ENCODE assay signal across 10 cellular contexts in the genomic region with DNA sequence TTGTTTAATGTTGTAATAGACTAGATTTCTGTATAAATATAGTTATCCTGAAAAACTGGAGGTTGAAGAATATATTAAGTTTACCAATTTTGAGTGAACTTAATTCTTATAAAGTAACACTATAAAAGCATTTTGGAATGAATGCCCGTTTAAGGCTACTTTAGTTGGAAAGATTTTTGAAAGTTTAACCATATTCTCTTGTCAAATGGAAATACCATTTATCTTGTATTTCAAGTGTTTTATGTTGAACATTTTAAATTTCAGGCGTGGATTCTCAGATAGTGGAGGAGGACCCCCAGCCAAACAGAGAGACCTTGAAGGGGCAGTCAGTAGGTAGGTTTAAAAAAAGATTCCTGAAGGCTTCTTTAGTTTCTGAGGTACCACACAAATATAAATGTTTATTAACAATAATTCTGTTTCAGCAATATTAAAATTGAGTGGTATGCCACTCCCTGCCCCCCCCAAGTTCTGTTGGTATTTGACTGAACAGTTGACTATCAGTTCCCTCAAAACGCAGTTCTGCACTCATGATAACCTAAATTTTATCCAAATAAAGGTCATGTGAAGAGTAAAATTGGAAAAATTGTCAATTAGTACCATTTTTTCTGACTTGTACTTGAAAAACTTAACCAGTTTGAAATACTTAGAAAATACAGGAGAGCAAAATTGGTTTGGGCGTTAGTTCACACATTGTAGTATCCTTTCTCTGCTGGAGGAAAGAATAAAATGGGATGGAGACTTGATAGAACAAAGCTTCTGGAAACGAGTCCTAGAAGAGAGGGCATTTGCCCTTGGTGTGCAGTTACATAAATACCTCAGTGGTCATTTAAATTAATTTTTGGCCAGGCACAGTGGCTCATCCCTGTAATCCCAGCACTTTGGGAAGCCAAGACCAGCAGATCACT. TPM values are rescaled to one million over a fixed set of nuclear protein-coding genes. Genes with fewer than 3 reads are reported as not detected.
DNase-seq lines count a peak whose midpoint lies in the region; ATAC-seq and TF ChIP-seq lines count a peak whose summit lies in the region.
"Had no signal": no experiment of that assay in that cellular context is flagged by ENCODE, and none has a peak within 500 bp of the region (broad histone marks: within the 10 kb centered on the region; RNA-seq: fewer than 3 reads in every experiment).

No MANE protein-coding gene starts in this region.

- peaks cover 37 to 47% (median 42%) of the 10 kb centered on the region in 3 donors for H3K4me1 Mint-ChIP-seq in T-cell

- no peaks in the 10 kb centered on the region for H3K27me3 ChIP-seq in GM23248 (replicated peaks; ENCODE audit: insufficient read depth)

- H3K9me2 ChIP-seq in GM23248 (ENCODE audit: insufficient read depth) = no peaks in the 10 kb centered on the region

- peaks cover 12% of the 10 kb centered on the region; the same call in 1 of the 2 replicates for H4K20me1 ChIP-seq in GM23248 (ENCODE audit: insufficient read depth)

- peak overlapping the region; percentile 99 to 100 for H3K27ac Mint-ChIP-seq in T-cell

- H3K36me3 ChIP-seq in GM23248 (ENCODE audit: low read depth) = peaks cover 57% of the 10 kb centered on the region

- 62 to 64% methylated on average over 5 of the region's 5 CpGs for whole genome bisulfite sequencing in GM23248 (ENCODE audit: low coverage in 1 of 2, low lambda C conversion rate in 2 of 2, missing lambda C conversion rate in 2 of 2), 2 experiments

- peak overlapping the region; percentile 98 for H3K4me3 ChIP-seq in GM23248
- H3K4me3 ChIP-seq in fibroblast of pulmonary artery (replicated peaks; ENCODE audit: low read depth, low read length) = peak overlapping the region; percentile 98
- H3K4me3 ChIP-seq in retinal pigment epithelial cell (ENCODE audit: low read length) = peak overlapping the region; percentile 68

- TF ChIP-seq CTCF in fibroblast of pulmonary artery (IDR thresholded peaks at IDR 0.05; ENCODE audit: low read length, missing control alignments) (no peak), retinal pigment epithelial cell (conservative IDR thresholded peaks at IDR 0.05; ENCODE audit: low read depth, low read length) (no peak)

- H3K9me3 Mint-ChIP-seq in T-cell = no peaks in the 10 kb centered on the region

- H3K4me3 Mint-ChIP-seq in T-cell = peak overlapping the region; percentile 95 to 100 (median 99)

- peak overlapping the region; percentile 79 for H3K27ac ChIP-seq in GM23248

- H3K4me2 ChIP-seq in GM23248 (ENCODE audit: unreplicated experiment) = peak overlapping the region; percentile 97

- POLR2A ChIA-PET in T-cell (lab: Charles Lee) = no interaction called here

- ATAC-seq in T-cell (replicated peaks in 1 of 4) = no peak
- no peak for ATAC-seq in HG02763 (IDR thresholded peaks at IDR 0.05; ENCODE audit: unreplicated experiment)
- ATAC-seq in HG03159 (IDR thresholded peaks at IDR 0.05; ENCODE audit: unreplicated experiment) = no peak

- no peak for DNase-seq in GM23248
- no peak for DNase-seq in T-cell
- no peak for DNase-seq in fibroblast of pulmonary artery (ENCODE audit: low read depth)
- no peak for DNase-seq in retinal pigment epithelial cell (ENCODE audit: low read depth)
- no peak for DNase-seq in NCI-H2081 (lab: John Stamatoyannopoulos, UW)
- DNase-seq in DMS53 treated with DMSO at 0.1 percent for 48 hours (lab: John Stamatoyannopoulos, UW; ENCODE audit: unreplicated experiment) = no peak
- DNase-seq: central memory CD4-positive, alpha-beta T cell; NCI-H2107 had no signal

- H3K79me2 ChIP-seq in GM23248 (ENCODE audit: insufficient read depth) = peaks cover 65% of the 10 kb centered on the region

- H3F3A ChIP-seq in GM23248 (ENCODE audit: insufficient read depth) = peaks cover 58% of the 10 kb centered on the region

- peaks cover 29% of the 10 kb centered on the region for H3K36me3 Mint-ChIP-seq in T-cell

- CTCF ChIA-PET in T-cell (lab: Charles Lee) = no interaction called here

- peak overlapping the region; percentile 98 for H3K9ac ChIP-seq in GM23248

- no peaks in the 10 kb centered on the region for H3K9me3 ChIP-seq in GM23248 (ENCODE audit: low read depth)

- peaks cover 11% of the 10 kb centered on the region for H3K4me1 ChIP-seq in GM23248 (ENCODE audit: insufficient read depth)

- no peak overlapping the region for H2AFZ ChIP-seq in GM23248

- no peaks in the 10 kb centered on the region for H3K27me3 Mint-ChIP-seq in T-cell

- in situ Hi-C loops in GM23248 (cut with MboI) = no loop called here

RNA-seq across cellular contexts. Expression of a gene that starts 1.5 kb away (rescaled TPM):
- total RNA-seq in GM23248 (2014; rRNA removed; shearing (Covaris generic)) = 15.3 and 21.8 TPM in 2 replicates
- 32.3 and 39.7 TPM in 2 replicates for polyA plus RNA-seq in GM23248 (2016; fragmentation: Nextera tagmentation; extraction: Ambion mirVana)
- 100 to 1,000 TPM in 2 of 5 donors, 10 to 100 TPM in 3; 80.2 to 136 (median 94.4) TPM for total RNA-seq in T-cell

RNA-seq across cellular contexts. Expression of a gene that starts 6.4 kb away (rescaled TPM):
- total RNA-seq in GM23248 (2014; rRNA removed; shearing (Covaris generic)) = 28.3 and 32.0 TPM in 2 replicates
- 25.6 and 26.4 TPM in 2 replicates for polyA plus RNA-seq in GM23248 (2016; fragmentation: Nextera tagmentation; extraction: Ambion mirVana)
- 10 to 100 TPM; 14.9 to 34.3 (median 30.1) TPM for total RNA-seq in T-cell

RNA-seq across cellular contexts. Expression of a gene that starts 57.2 kb away (rescaled TPM):
- total RNA-seq in GM23248 (2014; rRNA removed; shearing (Covaris generic)) = 12.3 and 16.2 TPM in 2 replicates
- 21.4 and 21.5 TPM in 2 replicates for polyA plus RNA-seq in GM23248 (2016; fragmentation: Nextera tagmentation; extraction: Ambion mirVana)
- 10 to 100 TPM; 24.8 to 28.3 (median 25.5) TPM for total RNA-seq in T-cell
